In genomic region chr10:67259319-67259929, GRCh38 we compare ENCODE assay signal across 19 cellular contexts.
A peak's percentile ranks its signal among the peaks of the same experiment; 100 is the strongest.
DNase-seq lines count a peak whose midpoint lies in the region; ATAC-seq, FAIRE-seq and TF ChIP-seq lines count a peak whose summit lies in the region.
"Had no signal": no experiment of that assay in that cellular context is flagged by ENCODE, and none has a peak within 500 bp of the region (broad histone marks: within the 10 kb centered on the region; RNA-seq: fewer than 3 reads in every experiment).

No MANE protein-coding gene starts in this region.

- FAIRE-seq in frontal cortex (lab: Jason Lieb, UNC): no peak
- FAIRE-seq: H54 had no signal

- no peaks in the 10 kb centered on the region for H3K36me3 Mint-ChIP-seq in endodermal cell (ENCODE audit: low read depth)
- H3K36me3 Mint-ChIP-seq: CD8-positive, alpha-beta T cell had no signal

- peaks cover 3% of the 10 kb centered on the region for H3K4me1 ChIP-seq in endodermal cell (ENCODE audit: control insufficient read depth, insufficient read depth, low read length)
- peaks cover 0 to 31% (median 0%) of the 10 kb centered on the region in 4 donors for H3K4me1 ChIP-seq in right lobe of liver

- H3K9me3 ChIP-seq in endodermal cell (ENCODE audit: control insufficient read depth, low read length) (no peaks in the 10 kb centered on the region), right lobe of liver (no peaks in the 10 kb centered on the region)
- H3K9me3 ChIP-seq: SK-N-SH had no signal

- no peaks in the 10 kb centered on the region for H3K36me3 ChIP-seq in endodermal cell (ENCODE audit: control insufficient read depth, insufficient read depth, low read length)
- no peaks in the 10 kb centered on the region for H3K36me3 ChIP-seq in right lobe of liver

- H3K27me3 Mint-ChIP-seq in endodermal cell (ENCODE audit: insufficient read depth): no peaks in the 10 kb centered on the region

- TF ChIP-seq CTCF in LNCaP clone FGC (IDR thresholded peaks at IDR 0.05; ENCODE audit: control insufficient read depth, extremely low read depth, insufficient read depth): no peak
- TF ChIP-seq CTCF in endodermal cell (conservative IDR thresholded peaks at IDR 0.05): no peak
- no peak for TF ChIP-seq CTCF in right lobe of liver (IDR thresholded peaks at IDR 0.05)
- no peak for TF ChIP-seq CTCF in dorsolateral prefrontal cortex (IDR thresholded peaks at IDR 0.05 in 54 of 56, conservative IDR thresholded peaks at IDR 0.05 in 2 of 56; ENCODE audit: low read depth in 1 of 56, partially characterized antibody in 56 of 56)

- H3K27me3 ChIP-seq in endodermal cell (ENCODE audit: control insufficient read depth, insufficient read depth, low read length, poor library complexity, severe bottlenecking) (no peaks in the 10 kb centered on the region), right lobe of liver (no peaks in the 10 kb centered on the region), dorsolateral prefrontal cortex (no peaks in the 10 kb centered on the region)

- no peak overlapping the region for H3K4me3 Mint-ChIP-seq in endodermal cell
- H3K4me3 Mint-ChIP-seq: CD8-positive, alpha-beta T cell had no signal

- H3K27ac ChIP-seq in endodermal cell (ENCODE audit: low read depth, low read length) (no peak overlapping the region), right lobe of liver (peak overlapping the region in 2 of 3 donors; percentile 71 to 82), dorsolateral prefrontal cortex (no peak overlapping the region)
- H3K27ac ChIP-seq: PC-9 had no signal

- H3K4me3 ChIP-seq in LNCaP clone FGC (ENCODE audit: low read depth, low read length) (no peak overlapping the region), endodermal cell (ENCODE audit: low read length) (peak overlapping the region; percentile 42), right lobe of liver (peak overlapping the region in 1 of 3 donors; percentile 40), dorsolateral prefrontal cortex (no peak overlapping the region)
- H3K4me3 ChIP-seq: PC-9 had no signal

- no peaks in the 10 kb centered on the region for H3K9me3 Mint-ChIP-seq in endodermal cell
- H3K9me3 Mint-ChIP-seq: CD8-positive, alpha-beta T cell had no signal

- H3K9ac ChIP-seq in endodermal cell (ENCODE audit: extremely low read depth, low read length, poor library complexity, severe bottlenecking): no peak overlapping the region
- H3K9ac ChIP-seq: SK-N-SH had no signal

- ATAC-seq in right lobe of liver: peak; percentile 83 to 90 (median 85)
- no peak for ATAC-seq in Right ventricle myocardium superior (ENCODE audit: poor library complexity)
- ATAC-seq: CD8-positive, alpha-beta T cell; Right ventricle myocardium inferior had no signal

- intact Hi-C loops in right lobe of liver (cut with DNase I) (no loop called here), Right ventricle myocardium superior (cut with DNase I) (no loop called here), dorsolateral prefrontal cortex (cut with DNase I) (no loop called here)

- H3K27ac Mint-ChIP-seq in endodermal cell: no peak overlapping the region
- H3K27ac Mint-ChIP-seq: CD8-positive, alpha-beta T cell had no signal

- TF ChIP-seq POLR2A in right lobe of liver (IDR thresholded peaks at IDR 0.05): no peak

- in situ Hi-C loops in Caki2 (cut with HindIII; ENCODE audit: low pct_unique_long_range_greater_than_20kb, low sequenced_read_pairs): no loop called here

- 86 to 87% methylated on average over 3 to 4 of the region's 4 CpGs for WGBS in endodermal cell (ENCODE audit: insufficient coverage in 1 of 2, insufficient read length in 1 of 2), 2 experiments
- WGBS in right lobe of liver (ENCODE audit: insufficient coverage, low coverage, low lambda C conversion rate, missing lambda C conversion rate): 35% methylated on average over 4 of the region's 4 CpGs

- DNase-seq in Caki2 (ENCODE audit: low read depth) (peak; percentile 4), LNCaP clone FGC (ENCODE audit: low read depth) (peak; percentile 93), endodermal cell (no peak), right lobe of liver (no peak), Right ventricle myocardium superior (no peak), frontal cortex (ENCODE audit: low spot score in 2 of 2) (no peak), dorsolateral prefrontal cortex (no peak), occipital lobe (lab: John Stamatoyannopoulos, UW) (no peak)
- DNase-seq: ACHN; CD8-positive, alpha-beta T cell; NCI-H1048; NCI-H146; NCI-H2081 treated with DMSO at 0.1 percent for 48 hours; NCI-H446; NCI-H748 treated with DMSO at 0.1 percent for 48 hours; PC-9; SK-N-SH had no signal

- peaks cover 11% of the 10 kb centered on the region for H3K4me1 Mint-ChIP-seq in endodermal cell

Comparison
In these comparisons a context has a peak if more than half of its experiments do, and no peak if none do; other contexts are left out.
1. DNase-seq: peak in Caki2 (single experiment) and LNCaP clone FGC (single experiment); none in endodermal cell (single experiment), right lobe of liver (0 of 3), Right ventricle myocardium superior (single experiment), frontal cortex (0 of 2), dorsolateral prefrontal cortex (0 of 10) and occipital lobe (single experiment).
2. H3K27ac ChIP-seq: peak in right lobe of liver (2 of 3); none in endodermal cell (single experiment) and dorsolateral prefrontal cortex (0 of 59).